Comparison of ENCODE assay signal across 1 cellular context in genomic region chr12:2358986-2359658, GRCh38.
TF ChIP-seq lines count a peak whose summit lies in the region.

No MANE protein-coding gene starts in this region.

TF ChIP-seq in HepG2, 621 proteins besides CTCF, POLR2A, EP300 and RAD21 (continued from another document):
- TF ChIP-seq ZHX2 (IDR thresholded peaks at IDR 0.05; ENCODE audit: low read depth) (no peak), ZHX2 (CRISPR knock-in tag; IDR thresholded peaks at IDR 0.05; ENCODE audit: borderline replicate concordance) (no peak), ISX (CRISPR knock-in tag; conservative IDR thresholded peaks at IDR 0.05) (no peak), HNRNPL (IDR thresholded peaks at IDR 0.05; ENCODE audit: low read depth, low read length) (no peak)
- TF ChIP-seq, protein P1, sequence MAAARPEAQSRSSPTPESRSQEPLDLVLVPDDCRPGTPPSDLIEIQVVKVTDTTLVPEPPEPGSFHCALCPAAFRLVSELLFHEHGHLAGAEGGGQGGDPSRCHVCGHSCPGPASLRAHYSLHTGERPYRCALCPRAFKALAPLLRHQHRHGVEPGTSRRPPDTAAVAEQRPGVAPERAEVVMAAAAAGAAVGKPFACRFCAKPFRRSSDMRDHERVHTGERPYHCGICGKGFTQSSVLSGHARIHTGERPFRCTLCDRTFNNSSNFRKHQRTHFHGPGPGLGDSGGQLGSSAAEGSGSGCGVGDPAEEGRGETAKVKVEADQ (CRISPR knock-in tag; IDR thresholded peaks at IDR 0.05; ENCODE audit: borderline replicate concordance): no peak
- TF ChIP-seq, protein P2, sequence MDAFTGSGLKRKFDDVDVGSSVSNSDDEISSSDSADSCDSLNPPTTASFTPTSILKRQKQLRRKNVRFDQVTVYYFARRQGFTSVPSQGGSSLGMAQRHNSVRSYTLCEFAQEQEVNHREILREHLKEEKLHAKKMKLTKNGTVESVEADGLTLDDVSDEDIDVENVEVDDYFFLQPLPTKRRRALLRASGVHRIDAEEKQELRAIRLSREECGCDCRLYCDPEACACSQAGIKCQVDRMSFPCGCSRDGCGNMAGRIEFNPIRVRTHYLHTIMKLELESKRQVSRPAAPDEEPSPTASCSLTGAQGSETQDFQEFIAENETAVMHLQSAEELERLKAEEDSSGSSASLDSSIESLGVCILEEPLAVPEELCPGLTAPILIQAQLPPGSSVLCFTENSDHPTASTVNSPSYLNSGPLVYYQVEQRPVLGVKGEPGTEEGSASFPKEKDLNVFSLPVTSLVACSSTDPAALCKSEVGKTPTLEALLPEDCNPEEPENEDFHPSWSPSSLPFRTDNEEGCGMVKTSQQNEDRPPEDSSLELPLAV (CRISPR knock-in tag; conservative IDR thresholded peaks at IDR 0.05; ENCODE audit: low read depth): no peak
